8 cellular contexts compared by ENCODE assay signal in the genomic region with DNA sequence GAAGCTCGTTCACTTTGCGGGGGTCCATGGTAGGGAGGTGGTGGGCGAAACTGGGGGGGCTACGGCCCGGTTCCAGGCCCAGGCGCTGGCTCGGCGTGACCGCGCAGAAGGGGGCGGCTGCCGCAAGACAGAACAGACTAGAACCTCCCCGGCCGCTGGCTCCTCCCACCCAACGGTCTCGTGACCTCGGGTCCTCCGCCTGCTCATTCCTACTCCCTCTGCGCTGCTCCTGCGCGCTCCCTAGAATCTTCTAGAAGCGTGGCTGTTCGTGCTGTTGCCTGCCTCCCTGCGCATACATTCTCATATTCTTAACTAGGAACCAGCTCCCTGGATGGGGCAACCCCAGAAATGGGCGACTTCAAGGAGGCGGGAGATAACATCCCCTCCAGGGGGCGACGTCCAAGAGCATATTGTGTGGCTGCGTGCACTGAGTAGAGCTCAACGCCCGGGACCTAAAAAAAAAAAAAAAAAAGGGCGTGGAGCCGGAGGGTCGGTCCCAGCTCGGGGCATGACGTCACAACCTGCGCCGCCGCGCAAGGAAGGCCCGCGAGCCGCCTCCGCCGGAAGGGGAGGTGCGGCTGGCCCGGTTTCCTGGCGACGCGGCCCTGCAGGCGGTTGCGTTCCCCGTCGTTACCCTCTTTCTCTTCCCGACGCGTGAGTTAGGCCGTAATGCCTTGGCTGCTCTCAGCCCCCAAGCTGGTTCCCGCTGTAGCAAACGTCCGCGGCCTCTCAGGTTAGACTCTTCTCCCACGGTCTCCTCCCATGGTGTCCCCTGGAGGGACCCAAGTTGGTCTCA. TPM values are rescaled to one million over a fixed set of nuclear protein-coding genes. Genes with fewer than 3 reads are reported as not detected.
A peak's percentile ranks its signal among the peaks of the same experiment; 100 is the strongest.
DNase-seq lines count a peak whose midpoint lies in the region; ATAC-seq, FAIRE-seq and TF ChIP-seq lines count a peak whose summit lies in the region.

A gene (minus strand): TSS at position 127 of the 796 bp plus-strand sequence. CDS start 99 bp downstream, at position 28.
A gene (plus strand): TSS at position 636 of the 796 bp plus-strand sequence. CDS start 34 bp downstream, at position 670.

- H3K9me3 ChIP-seq in adrenal gland (replicated peaks in 1 of 3), result no peaks in the 10 kb centered on the region
- H3K9me3 ChIP-seq in heart left ventricle, result no peaks in the 10 kb centered on the region

- 0% methylated on average over 4 to 63 of the region's 63 CpGs for WGBS in adrenal gland, 4 donors
- WGBS in heart left ventricle, 4 donors, result 0 to 1% (median 1%) methylated on average over 51 to 63 of the region's 63 CpGs

- peaks cover 22 to 56% of the 10 kb centered on the region in 2 donors for H3K4me1 ChIP-seq in adrenal gland (replicated peaks in 1 of 2)
- peaks cover 4 to 55% (median 43%) of the 10 kb centered on the region in 12 donors for H3K4me1 ChIP-seq in heart left ventricle

- DNase-seq in GM12892 (ENCODE audit: insufficient read length) (peak; percentile 75), NCI-H146 (lab: John Stamatoyannopoulos, UW) (peak; percentile 91), T-helper 1 cell (peak; percentile 92 to 97 (median 95)), adrenal gland (peak; percentile 98 to 99 (median 99)), heart left ventricle (peak; percentile 98 to 99 (median 98)), pons (ENCODE audit: low spot score) (peak; percentile 97), type B pancreatic cell (ENCODE audit: extremely low spot score, unreplicated experiment) (peak; percentile 97)

- H3K9me3 Mint-ChIP-seq in type B pancreatic cell, result no peaks in the 10 kb centered on the region

- TF ChIP-seq CTCF in adrenal gland (IDR thresholded peaks at IDR 0.05), result peak in 3 of 6 experiments; percentile 14 to 28 (median 20)
- TF ChIP-seq CTCF in heart left ventricle (IDR thresholded peaks at IDR 0.05), result peak in 8 of 12 donors; percentile 5 to 43 (median 22)
- peak; percentile 23 for TF ChIP-seq CTCF in type B pancreatic cell (conservative IDR thresholded peaks at IDR 0.05)

- H3K36me3 Mint-ChIP-seq in type B pancreatic cell, result peaks cover 9% of the 10 kb centered on the region

- ATAC-seq in HG02852 (IDR thresholded peaks at IDR 0.05; ENCODE audit: unreplicated experiment) (peak; percentile 90), heart left ventricle (peak; percentile 97 to 99 (median 99))

- H3K36me3 ChIP-seq in adrenal gland (replicated peaks in 1 of 2) (no peaks in the 10 kb centered on the region), heart left ventricle (peaks cover 0 to 16% (median 12%) of the 10 kb centered on the region in 9 donors)

- no peaks in the 10 kb centered on the region for H3K27me3 Mint-ChIP-seq in type B pancreatic cell

- peak within 1 kb of the TSS; percentile 93 to 99 (median 96) for H3K27ac ChIP-seq in adrenal gland
- H3K27ac ChIP-seq in heart left ventricle, result peak within 1 kb of the TSS; percentile 94 to 99 (median 97)

- FAIRE-seq in GM12892 (lab: Jason Lieb, UNC), result peak; percentile 99

- peaks cover 35% of the 10 kb centered on the region for H3K4me1 Mint-ChIP-seq in type B pancreatic cell (ENCODE audit: unreplicated experiment)

- H3K27me3 ChIP-seq in adrenal gland (no peaks in the 10 kb centered on the region), heart left ventricle (no peaks in the 10 kb centered on the region)

- peak; percentile 80 for TF ChIP-seq POLR2A in GM12892 (IDR thresholded peaks at IDR 0.05; ENCODE audit: low read depth, low read length)
- TF ChIP-seq POLR2A in adrenal gland (IDR thresholded peaks at IDR 0.05), result peak; percentile 63 to 86
- TF ChIP-seq POLR2A in heart left ventricle (IDR thresholded peaks at IDR 0.05), result peak in 1 of 2 donors; percentile 76

- H3K4me3 Mint-ChIP-seq in type B pancreatic cell, result peak within 1 kb of the TSS; percentile 99

- H3K27ac Mint-ChIP-seq in type B pancreatic cell, result peak within 1 kb of the TSS; percentile 100

- intact Hi-C loops in adrenal gland (cut with DNase I), result loop anchor here in 1 of 2 donors (10.0 kb wide), 1 partner anchor 308 kb away; no protein-coding TSS in a partner anchor
- intact Hi-C loops in heart left ventricle (cut with DNase I), result loop anchor here in 2 of 10 donors (2.0 kb wide), 1 partner anchor 38 kb away; a partner anchor contains a TSS

- H3K4me3 ChIP-seq in adrenal gland, result peak within 1 kb of the TSS; percentile 89 to 99 (median 92)
- H3K4me3 ChIP-seq in heart left ventricle, result peak within 1 kb of the TSS; percentile 60 to 98 (median 86)

RNA-seq across cellular contexts. Expression of the first gene that starts in this region (rescaled TPM):
- polyA plus RNA-seq in GM12892 (2012; ENCODE audit: missing spikeins), result 310 TPM
- total RNA-seq in adrenal gland, result 100 to 1,000 TPM; 187 to 399 (median 242) TPM
- polyA plus RNA-seq in adrenal gland, result 100 to 1,000 TPM in 1 of 3 donors, 10 to 100 TPM in 2; 61.5 to 575 (median 90.0) TPM
- total RNA-seq in heart left ventricle, result 100 to 1,000 TPM; 108 to 231 (median 205) TPM
- polyA plus RNA-seq in heart left ventricle, result 100 to 1,000 TPM in 1 of 2 donors, 10 to 100 TPM in 1; 40.0 to 155 TPM
- 252 and 317 TPM in 2 replicates for total RNA-seq in type B pancreatic cell (ENCODE audit: low replicate concordance)

RNA-seq across cellular contexts. Expression of the second gene that starts in this region (rescaled TPM):
- 8.9 TPM for polyA plus RNA-seq in GM12892 (2012; ENCODE audit: missing spikeins)
- total RNA-seq in adrenal gland, result 10 to 100 TPM; 12.9 to 41.1 (median 27.9) TPM
- 10 to 100 TPM in 1 of 3 donors, 1 to 10 TPM in 2; 6.4 to 24.2 (median 7.3) TPM for polyA plus RNA-seq in adrenal gland
- 10 to 100 TPM; 14.8 to 37.9 (median 23.0) TPM for total RNA-seq in heart left ventricle
- polyA plus RNA-seq in heart left ventricle, result 1 to 10 TPM; 5.1 to 6.8 TPM
- total RNA-seq in type B pancreatic cell (ENCODE audit: low replicate concordance), result 21.9 and 30.9 TPM in 2 replicates

Comparison
In these comparisons a context has a peak if more than half of its experiments do, and no peak if none do; other contexts are left out.
1. Peak in every context shown above with its lines: DNase-seq, ATAC-seq, H3K4me3 ChIP-seq and H3K27ac ChIP-seq.